Comparison of ENCODE assay signal across 21 cellular contexts in the genomic region with DNA sequence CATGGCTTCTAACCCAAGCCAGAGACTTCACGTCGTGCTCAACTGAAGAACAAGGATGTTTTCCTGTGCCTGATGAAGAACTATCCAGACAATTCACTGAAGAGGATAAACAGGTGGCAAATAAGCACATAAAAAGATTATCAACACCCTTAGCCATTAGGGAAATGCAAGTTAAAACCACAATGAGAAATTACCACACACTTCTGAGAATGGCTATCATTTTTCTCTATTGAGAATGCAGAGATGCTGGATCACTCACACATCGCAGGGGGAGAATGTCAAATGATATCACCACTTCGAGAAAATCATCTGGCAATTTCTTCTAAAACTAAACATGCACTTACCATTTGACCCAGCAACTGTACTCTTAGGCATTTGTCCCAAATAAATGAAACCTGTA.
DNase-seq lines count a peak whose midpoint lies in the region; ATAC-seq, FAIRE-seq and TF ChIP-seq lines count a peak whose summit lies in the region.
"Had no signal": no experiment of that assay in that cellular context is flagged by ENCODE, and none has a peak within 500 bp of the region (broad histone marks: within the 10 kb centered on the region; RNA-seq: fewer than 3 reads in every experiment).

No MANE protein-coding gene starts in this region.

- no peak overlapping the region for H3K4me3 ChIP-seq in astrocyte (ENCODE audit: insufficient read depth, low read depth, low read length)
- H3K4me3 ChIP-seq: BLaER1, GM23338, HAP-1, MG63 had no signal

- ATAC-seq in omental fat pad (ENCODE audit: low FRiP score) (no peak), GM21529 (IDR thresholded peaks at IDR 0.05; ENCODE audit: unreplicated experiment) (no peak)
- no peak for ATAC-seq in stimulated activated effector memory CD8-positive, alpha-beta T cell treated with anti-CD3 and anti-CD28 coated beads, Interleukin-12 subunit alpha, Interleukin-12 subunit beta, amount 100 ng/mL, for 72 hours
- ATAC-seq: GM23338, SK-N-SH treated with all-trans-retinoic acid at 6 μM for 48 hours had no signal

- peak; percentile 61 for DNase-seq in GF-D8 (lab: John Stamatoyannopoulos, UW)
- peak; percentile 35 for DNase-seq in MV-4-11 (lab: John Stamatoyannopoulos, UW)
- DNase-seq in astrocyte (ENCODE audit: low read depth): peak; percentile 19
- DNase-seq in myocyte (ENCODE audit: low read depth): peak; percentile 75
- no peak for DNase-seq in omental fat pad (ENCODE audit: low spot score)
- no peak for DNase-seq in stimulated activated effector memory CD8-positive, alpha-beta T cell treated with anti-CD3 and anti-CD28 coated beads, Interleukin-12 subunit alpha, Interleukin-12 subunit beta, amount 100 ng/mL, for 72 hours (ENCODE audit: low spot score in 2 of 2)
- DNase-seq: CD4-positive, alpha-beta T cell; COR-L47; DMS79; MG63; NCI-H1105 treated with DMSO at 0.1 percent for 48 hours; NCI-H2029 treated with DMSO at 0.1 percent for 48 hours; NCI-H2171 treated with DMSO at 0.1 percent for 48 hours; NCI-H524 treated with DMSO at 0.1 percent for 48 hours; SIG-M5 had no signal

- no peaks in the 10 kb centered on the region for H3K9me3 ChIP-seq in astrocyte (ENCODE audit: insufficient read depth, low read depth, low read length)
- H3K9me3 ChIP-seq: BLaER1, HAP-1, MG63 had no signal

- peaks cover under 1% of the 10 kb centered on the region for H3K4me1 Mint-ChIP-seq in astrocyte (ENCODE audit: low read depth, unreplicated experiment)
- H3K4me1 Mint-ChIP-seq in stimulated activated effector memory CD8-positive, alpha-beta T cell treated with anti-CD3 and anti-CD28 coated beads, Interleukin-12 subunit alpha, Interleukin-12 subunit beta, amount 100 ng/mL, for 72 hours: peaks cover 6% of the 10 kb centered on the region

- no peak overlapping the region for H3K27ac Mint-ChIP-seq in astrocyte (ENCODE audit: unreplicated experiment)
- no peak overlapping the region for H3K27ac Mint-ChIP-seq in stimulated activated effector memory CD8-positive, alpha-beta T cell treated with anti-CD3 and anti-CD28 coated beads, Interleukin-12 subunit alpha, Interleukin-12 subunit beta, amount 100 ng/mL, for 72 hours
- H3K27ac Mint-ChIP-seq: CD4-positive, alpha-beta T cell; GM23338 had no signal

- no peak overlapping the region for H3K4me3 Mint-ChIP-seq in astrocyte (ENCODE audit: unreplicated experiment)
- H3K4me3 Mint-ChIP-seq in stimulated activated effector memory CD8-positive, alpha-beta T cell treated with anti-CD3 and anti-CD28 coated beads, Interleukin-12 subunit alpha, Interleukin-12 subunit beta, amount 100 ng/mL, for 72 hours: no peak overlapping the region
- H3K4me3 Mint-ChIP-seq: CD4-positive, alpha-beta T cell; GM23338 had no signal

- no peak overlapping the region for H3K4me2 ChIP-seq in astrocyte (ENCODE audit: low read length)
- H3K4me2 ChIP-seq: BLaER1, GM23338 had no signal

- H3K36me3 ChIP-seq in astrocyte (ENCODE audit: insufficient read depth, low read length): no peaks in the 10 kb centered on the region
- H3K36me3 ChIP-seq: HAP-1 had no signal

- H3K79me2 ChIP-seq in astrocyte (ENCODE audit: insufficient read depth, low read length): no peaks in the 10 kb centered on the region

- H3K4me1 ChIP-seq in astrocyte (ENCODE audit: insufficient read depth, low read length): no peaks in the 10 kb centered on the region
- H3K4me1 ChIP-seq: BLaER1, HAP-1 had no signal

- H3K27me3 ChIP-seq in astrocyte (ENCODE audit: insufficient read depth, low read length): no peaks in the 10 kb centered on the region
- H3K27me3 ChIP-seq: BLaER1, MG63 had no signal

- peaks cover 5% of the 10 kb centered on the region for H3K27me3 Mint-ChIP-seq in astrocyte (ENCODE audit: low read depth, unreplicated experiment)

- no peak overlapping the region for H2AFZ ChIP-seq in astrocyte (ENCODE audit: low read depth, low read length)
- H2AFZ ChIP-seq: GM23338 had no signal

- no peak overlapping the region for H3K27ac ChIP-seq in astrocyte (ENCODE audit: low read depth, low read length)
- H3K27ac ChIP-seq: BLaER1 had no signal

- H3K9ac ChIP-seq in astrocyte (ENCODE audit: low read length): no peak overlapping the region
- H3K9ac ChIP-seq: BLaER1 had no signal

- H4K20me1 ChIP-seq in astrocyte (ENCODE audit: insufficient read depth, low read length): no peaks in the 10 kb centered on the region
- H4K20me1 ChIP-seq: BLaER1 had no signal

- H3K36me3 Mint-ChIP-seq in astrocyte (ENCODE audit: low read depth, unreplicated experiment): peaks cover 2% of the 10 kb centered on the region
- no peaks in the 10 kb centered on the region for H3K36me3 Mint-ChIP-seq in stimulated activated effector memory CD8-positive, alpha-beta T cell treated with anti-CD3 and anti-CD28 coated beads, Interleukin-12 subunit alpha, Interleukin-12 subunit beta, amount 100 ng/mL, for 72 hours

- TF ChIP-seq CTCF in astrocyte (IDR thresholded peaks at IDR 0.05; ENCODE audit: insufficient read depth, low read depth, low read length) (no peak), omental fat pad (IDR thresholded peaks at IDR 0.05) (no peak)

- H3K9me3 Mint-ChIP-seq in astrocyte (ENCODE audit: unreplicated experiment): peaks cover 3% of the 10 kb centered on the region
- H3K9me3 Mint-ChIP-seq in stimulated activated effector memory CD8-positive, alpha-beta T cell treated with anti-CD3 and anti-CD28 coated beads, Interleukin-12 subunit alpha, Interleukin-12 subunit beta, amount 100 ng/mL, for 72 hours: no peaks in the 10 kb centered on the region
- H3K9me3 Mint-ChIP-seq: CD4-positive, alpha-beta T cell; GM23338 had no signal

- FAIRE-seq in astrocyte (lab: Jason Lieb, UNC): no peak
- FAIRE-seq: GM12891 had no signal

Comparison
In these comparisons a context has a peak if more than half of its experiments do, and no peak if none do; other contexts are left out.
1. DNase-seq: peak in GF-D8 (single experiment), MV-4-11 (single experiment), astrocyte (single experiment) and myocyte (single experiment); none in omental fat pad (single experiment) and stimulated activated effector memory CD8-positive, alpha-beta T cell treated with anti-CD3 and anti-CD28 coated beads, Interleukin-12 subunit alpha, Interleukin-12 subunit beta, amount 100 ng/mL, for 72 hours (0 of 2).